ENCODE assay signal across 1 cellular context in the genomic region with DNA sequence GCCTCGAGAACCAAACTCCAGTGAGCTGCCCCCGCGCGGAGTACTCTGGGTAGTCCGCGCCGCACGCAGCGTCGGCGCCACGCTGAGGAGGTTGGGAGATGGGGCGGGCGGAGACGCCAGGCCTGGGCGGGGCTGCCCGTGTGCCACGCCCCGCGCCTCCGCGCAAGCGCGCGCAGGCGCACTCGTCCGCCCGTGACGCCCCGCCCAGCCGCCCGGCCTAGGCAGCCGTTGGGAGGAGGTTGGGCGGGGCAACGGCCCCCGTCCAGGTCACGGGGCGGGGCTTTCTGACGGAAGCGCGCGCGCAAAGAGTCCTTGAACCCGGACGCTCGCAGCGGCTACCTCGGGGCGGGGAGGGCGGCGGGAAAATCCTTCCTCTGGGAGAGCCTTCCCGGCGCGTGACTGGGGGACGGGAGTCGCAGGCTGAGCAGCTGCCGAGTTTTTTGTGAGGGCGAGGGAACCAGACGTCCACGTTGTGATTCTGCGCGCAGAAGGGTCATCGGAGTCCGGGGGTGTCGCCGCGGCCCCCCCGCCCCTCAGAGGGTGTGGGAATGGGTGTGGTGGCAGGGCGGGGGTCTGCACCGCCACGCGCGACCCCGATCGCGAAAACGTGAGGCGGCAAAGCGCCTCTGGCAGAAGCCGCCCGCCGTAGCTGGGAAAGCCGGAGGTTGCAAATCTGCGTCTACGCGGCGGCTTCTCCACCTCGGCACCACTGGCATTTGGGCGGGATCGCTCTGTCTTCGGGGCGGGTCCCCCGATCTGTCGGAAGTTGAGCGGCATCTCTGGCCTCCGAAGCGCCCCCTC.
TF ChIP-seq lines count a peak whose summit lies in the region.

A gene with protein sequence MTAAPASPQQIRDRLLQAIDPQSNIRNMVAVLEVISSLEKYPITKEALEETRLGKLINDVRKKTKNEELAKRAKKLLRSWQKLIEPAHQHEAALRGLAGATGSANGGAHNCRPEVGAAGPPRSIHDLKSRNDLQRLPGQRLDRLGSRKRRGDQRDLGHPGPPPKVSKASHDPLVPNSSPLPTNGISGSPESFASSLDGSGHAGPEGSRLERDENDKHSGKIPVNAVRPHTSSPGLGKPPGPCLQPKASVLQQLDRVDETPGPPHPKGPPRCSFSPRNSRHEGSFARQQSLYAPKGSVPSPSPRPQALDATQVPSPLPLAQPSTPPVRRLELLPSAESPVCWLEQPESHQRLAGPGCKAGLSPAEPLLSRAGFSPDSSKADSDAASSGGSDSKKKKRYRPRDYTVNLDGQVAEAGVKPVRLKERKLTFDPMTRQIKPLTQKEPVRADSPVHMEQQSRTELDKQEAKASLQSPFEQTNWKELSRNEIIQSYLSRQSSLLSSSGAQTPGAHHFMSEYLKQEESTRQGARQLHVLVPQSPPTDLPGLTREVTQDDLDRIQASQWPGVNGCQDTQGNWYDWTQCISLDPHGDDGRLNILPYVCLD (minus strand): TSS at position 22 of the 801 bp plus-strand sequence. CDS start 261 bp downstream, outside the sequence.

TF ChIP-seq in K562, 482 proteins besides CTCF, POLR2A, EP300 and RAD21 (continued from another document and continues in another):
- TF ChIP-seq LARP7 (IDR thresholded peaks at IDR 0.05) (peak; percentile 65; the same call in 1 of the 2 replicates), CBFA2T2 (conservative IDR thresholded peaks at IDR 0.05) (no peak), BCOR (IDR thresholded peaks at IDR 0.05) (peak; percentile 39), KLF16 (IDR thresholded peaks at IDR 0.05) (no peak), CBX8 (IDR thresholded peaks at IDR 0.05; ENCODE audit: borderline replicate concordance, extremely low read depth, low read depth, low read length, poor library complexity, severe bottlenecking) (no peak), RUNX1 (IDR thresholded peaks at IDR 0.05; ENCODE audit: low read depth) (no peak), PHF20 (IDR thresholded peaks at IDR 0.05; ENCODE audit: partially characterized antibody) (peak; percentile 26), BDP1 (IDR thresholded peaks at IDR 0.05; ENCODE audit: insufficient read depth, insufficient read length) (no peak), SP2 (IDR thresholded peaks at IDR 0.05; ENCODE audit: extremely low read depth, low read depth, low read length, poor library complexity, severe bottlenecking) (no peak), GATAD2A (IDR thresholded peaks at IDR 0.05) (no peak; the same call in 1 of the 2 replicates), NFE2 (IDR thresholded peaks at IDR 0.05; ENCODE audit: low read depth) (0 out of 2 replicates have a peak, but pooled peaks have one; percentile 5), SRF (CRISPR knock-in tag; IDR thresholded peaks at IDR 0.05) (peak in 1 of 2 experiments; percentile 52; a peak in 1 of 4 replicates), SLC30A9 (CRISPR knock-in tag; IDR thresholded peaks at IDR 0.05) (no peak), NBN (IDR thresholded peaks at IDR 0.05; ENCODE audit: low read depth) (peak; percentile 58), NUFIP1 (IDR thresholded peaks at IDR 0.05; ENCODE audit: partially characterized antibody) (no peak)
- TF ChIP-seq, protein P1, sequence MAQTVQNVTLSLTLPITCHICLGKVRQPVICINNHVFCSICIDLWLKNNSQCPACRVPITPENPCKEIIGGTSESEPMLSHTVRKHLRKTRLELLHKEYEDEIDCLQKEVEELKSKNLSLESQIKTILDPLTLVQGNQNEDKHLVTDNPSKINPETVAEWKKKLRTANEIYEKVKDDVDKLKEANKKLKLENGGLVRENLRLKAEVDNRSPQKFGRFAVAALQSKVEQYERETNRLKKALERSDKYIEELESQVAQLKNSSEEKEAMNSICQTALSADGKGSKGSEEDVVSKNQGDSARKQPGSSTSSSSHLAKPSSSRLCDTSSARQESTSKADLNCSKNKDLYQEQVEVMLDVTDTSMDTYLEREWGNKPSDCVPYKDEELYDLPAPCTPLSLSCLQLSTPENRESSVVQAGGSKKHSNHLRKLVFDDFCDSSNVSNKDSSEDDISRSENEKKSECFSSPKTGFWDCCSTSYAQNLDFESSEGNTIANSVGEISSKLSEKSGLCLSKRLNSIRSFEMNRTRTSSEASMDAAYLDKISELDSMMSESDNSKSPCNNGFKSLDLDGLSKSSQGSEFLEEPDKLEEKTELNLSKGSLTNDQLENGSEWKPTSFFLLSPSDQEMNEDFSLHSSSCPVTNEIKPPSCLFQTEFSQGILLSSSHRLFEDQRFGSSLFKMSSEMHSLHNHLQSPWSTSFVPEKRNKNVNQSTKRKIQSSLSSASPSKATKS (CRISPR knock-in tag; IDR thresholded peaks at IDR 0.05), result no peak
- TF ChIP-seq, protein P2, sequence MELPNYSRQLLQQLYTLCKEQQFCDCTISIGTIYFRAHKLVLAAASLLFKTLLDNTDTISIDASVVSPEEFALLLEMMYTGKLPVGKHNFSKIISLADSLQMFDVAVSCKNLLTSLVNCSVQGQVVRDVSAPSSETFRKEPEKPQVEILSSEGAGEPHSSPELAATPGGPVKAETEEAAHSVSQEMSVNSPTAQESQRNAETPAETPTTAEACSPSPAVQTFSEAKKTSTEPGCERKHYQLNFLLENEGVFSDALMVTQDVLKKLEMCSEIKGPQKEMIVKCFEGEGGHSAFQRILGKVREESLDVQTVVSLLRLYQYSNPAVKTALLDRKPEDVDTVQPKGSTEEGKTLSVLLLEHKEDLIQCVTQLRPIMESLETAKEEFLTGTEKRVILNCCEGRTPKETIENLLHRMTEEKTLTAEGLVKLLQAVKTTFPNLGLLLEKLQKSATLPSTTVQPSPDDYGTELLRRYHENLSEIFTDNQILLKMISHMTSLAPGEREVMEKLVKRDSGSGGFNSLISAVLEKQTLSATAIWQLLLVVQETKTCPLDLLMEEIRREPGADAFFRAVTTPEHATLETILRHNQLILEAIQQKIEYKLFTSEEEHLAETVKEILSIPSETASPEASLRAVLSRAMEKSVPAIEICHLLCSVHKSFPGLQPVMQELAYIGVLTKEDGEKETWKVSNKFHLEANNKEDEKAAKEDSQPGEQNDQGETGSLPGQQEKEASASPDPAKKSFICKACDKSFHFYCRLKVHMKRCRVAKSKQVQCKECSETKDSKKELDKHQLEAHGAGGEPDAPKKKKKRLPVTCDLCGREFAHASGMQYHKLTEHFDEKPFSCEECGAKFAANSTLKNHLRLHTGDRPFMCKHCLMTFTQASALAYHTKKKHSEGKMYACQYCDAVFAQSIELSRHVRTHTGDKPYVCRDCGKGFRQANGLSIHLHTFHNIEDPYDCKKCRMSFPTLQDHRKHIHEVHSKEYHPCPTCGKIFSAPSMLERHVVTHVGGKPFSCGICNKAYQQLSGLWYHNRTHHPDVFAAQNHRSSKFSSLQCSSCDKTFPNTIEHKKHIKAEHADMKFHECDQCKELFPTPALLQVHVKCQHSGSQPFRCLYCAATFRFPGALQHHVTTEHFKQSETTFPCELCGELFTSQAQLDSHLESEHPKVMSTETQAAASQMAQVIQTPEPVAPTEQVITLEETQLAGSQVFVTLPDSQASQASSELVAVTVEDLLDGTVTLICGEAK (IDR thresholded peaks at IDR 0.05), result 0 out of 2 replicates have a peak, but pooled peaks have one; percentile 37
- TF ChIP-seq, protein P2 (CRISPR knock-in tag; IDR thresholded peaks at IDR 0.05), result no peak
- TF ChIP-seq, protein P3, sequence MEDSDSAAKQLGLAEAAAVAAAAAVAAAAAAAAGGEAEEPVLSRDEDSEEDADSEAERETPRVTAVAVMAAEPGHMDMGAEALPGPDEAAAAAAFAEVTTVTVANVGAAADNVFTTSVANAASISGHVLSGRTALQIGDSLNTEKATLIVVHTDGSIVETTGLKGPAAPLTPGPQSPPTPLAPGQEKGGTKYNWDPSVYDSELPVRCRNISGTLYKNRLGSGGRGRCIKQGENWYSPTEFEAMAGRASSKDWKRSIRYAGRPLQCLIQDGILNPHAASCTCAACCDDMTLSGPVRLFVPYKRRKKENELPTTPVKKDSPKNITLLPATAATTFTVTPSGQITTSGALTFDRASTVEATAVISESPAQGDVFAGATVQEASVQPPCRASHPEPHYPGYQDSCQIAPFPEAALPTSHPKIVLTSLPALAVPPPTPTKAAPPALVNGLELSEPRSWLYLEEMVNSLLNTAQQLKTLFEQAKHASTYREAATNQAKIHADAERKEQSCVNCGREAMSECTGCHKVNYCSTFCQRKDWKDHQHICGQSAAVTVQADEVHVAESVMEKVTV (CRISPR knock-in tag; IDR thresholded peaks at IDR 0.05), result no peak
- TF ChIP-seq, protein P4, sequence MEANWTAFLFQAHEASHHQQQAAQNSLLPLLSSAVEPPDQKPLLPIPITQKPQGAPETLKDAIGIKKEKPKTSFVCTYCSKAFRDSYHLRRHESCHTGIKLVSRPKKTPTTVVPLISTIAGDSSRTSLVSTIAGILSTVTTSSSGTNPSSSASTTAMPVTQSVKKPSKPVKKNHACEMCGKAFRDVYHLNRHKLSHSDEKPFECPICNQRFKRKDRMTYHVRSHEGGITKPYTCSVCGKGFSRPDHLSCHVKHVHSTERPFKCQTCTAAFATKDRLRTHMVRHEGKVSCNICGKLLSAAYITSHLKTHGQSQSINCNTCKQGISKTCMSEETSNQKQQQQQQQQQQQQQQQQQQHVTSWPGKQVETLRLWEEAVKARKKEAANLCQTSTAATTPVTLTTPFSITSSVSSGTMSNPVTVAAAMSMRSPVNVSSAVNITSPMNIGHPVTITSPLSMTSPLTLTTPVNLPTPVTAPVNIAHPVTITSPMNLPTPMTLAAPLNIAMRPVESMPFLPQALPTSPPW (CRISPR knock-in tag; IDR thresholded peaks at IDR 0.05), result peak; percentile 91
- TF ChIP-seq, protein P5, sequence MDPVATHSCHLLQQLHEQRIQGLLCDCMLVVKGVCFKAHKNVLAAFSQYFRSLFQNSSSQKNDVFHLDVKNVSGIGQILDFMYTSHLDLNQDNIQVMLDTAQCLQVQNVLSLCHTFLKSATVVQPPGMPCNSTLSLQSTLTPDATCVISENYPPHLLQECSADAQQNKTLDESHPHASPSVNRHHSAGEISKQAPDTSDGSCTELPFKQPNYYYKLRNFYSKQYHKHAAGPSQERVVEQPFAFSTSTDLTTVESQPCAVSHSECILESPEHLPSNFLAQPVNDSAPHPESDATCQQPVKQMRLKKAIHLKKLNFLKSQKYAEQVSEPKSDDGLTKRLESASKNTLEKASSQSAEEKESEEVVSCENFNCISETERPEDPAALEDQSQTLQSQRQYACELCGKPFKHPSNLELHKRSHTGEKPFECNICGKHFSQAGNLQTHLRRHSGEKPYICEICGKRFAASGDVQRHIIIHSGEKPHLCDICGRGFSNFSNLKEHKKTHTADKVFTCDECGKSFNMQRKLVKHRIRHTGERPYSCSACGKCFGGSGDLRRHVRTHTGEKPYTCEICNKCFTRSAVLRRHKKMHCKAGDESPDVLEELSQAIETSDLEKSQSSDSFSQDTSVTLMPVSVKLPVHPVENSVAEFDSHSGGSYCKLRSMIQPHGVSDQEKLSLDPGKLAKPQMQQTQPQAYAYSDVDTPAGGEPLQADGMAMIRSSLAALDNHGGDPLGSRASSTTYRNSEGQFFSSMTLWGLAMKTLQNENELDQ (CRISPR knock-in tag; IDR thresholded peaks at IDR 0.05; ENCODE audit: borderline replicate concordance), result no peak
- TF ChIP-seq, protein P6, sequence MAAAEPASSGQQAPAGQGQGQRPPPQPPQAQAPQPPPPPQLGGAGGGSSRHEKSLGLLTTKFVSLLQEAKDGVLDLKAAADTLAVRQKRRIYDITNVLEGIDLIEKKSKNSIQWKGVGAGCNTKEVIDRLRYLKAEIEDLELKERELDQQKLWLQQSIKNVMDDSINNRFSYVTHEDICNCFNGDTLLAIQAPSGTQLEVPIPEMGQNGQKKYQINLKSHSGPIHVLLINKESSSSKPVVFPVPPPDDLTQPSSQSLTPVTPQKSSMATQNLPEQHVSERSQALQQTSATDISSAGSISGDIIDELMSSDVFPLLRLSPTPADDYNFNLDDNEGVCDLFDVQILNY (CRISPR knock-in tag; IDR thresholded peaks at IDR 0.05), result no peak
- TF ChIP-seq, protein P7, sequence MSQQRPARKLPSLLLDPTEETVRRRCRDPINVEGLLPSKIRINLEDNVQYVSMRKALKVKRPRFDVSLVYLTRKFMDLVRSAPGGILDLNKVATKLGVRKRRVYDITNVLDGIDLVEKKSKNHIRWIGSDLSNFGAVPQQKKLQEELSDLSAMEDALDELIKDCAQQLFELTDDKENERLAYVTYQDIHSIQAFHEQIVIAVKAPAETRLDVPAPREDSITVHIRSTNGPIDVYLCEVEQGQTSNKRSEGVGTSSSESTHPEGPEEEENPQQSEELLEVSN (IDR thresholded peaks at IDR 0.05; ENCODE audit: borderline replicate concordance in 1 of 2, extremely low read depth in 1 of 2, insufficient read depth in 1 of 2, insufficient read length in 1 of 2, low read depth in 1 of 2, low read length in 1 of 2, poor library complexity in 1 of 2, severe bottlenecking in 1 of 2), result peak; percentile 39 to 63
